29 cellular contexts compared by ENCODE assay signal in genomic region chr11:89457190-89457589, GRCh38. TPM values are rescaled to one million over a fixed set of nuclear protein-coding genes. Genes with fewer than 3 reads are reported as not detected.
"Had no signal": no experiment of that assay in that cellular context is flagged by ENCODE, and none has a peak within 500 bp of the region (broad histone marks: within the 10 kb centered on the region; RNA-seq: fewer than 3 reads in every experiment).

No MANE protein-coding gene starts in this region.

- H3K27me3 ChIP-seq: SJSA1 had no signal

- H3K27me3 Mint-ChIP-seq: activated CD4-positive, alpha-beta T cell treated with anti-CD3 and anti-CD28 coated beads, Interleukin-2, amount 10 ng/mL, durations not matched to agents 24 days and 14 days; activated CD8-positive, alpha-beta T cell treated with anti-CD3 and anti-CD28 coated beads for 36 hours; activated naive CD4-positive, alpha-beta T cell treated with anti-CD3 and anti-CD28 coated beads, Interleukin-2, amount 50 U/mL, for 24 hours; activated naive CD8-positive, alpha-beta T cell treated with anti-CD3 and anti-CD28 coated beads, Interleukin-2, amount 10 ng/mL, durations not matched to agents 7 days and 5 days; activated T-helper 17 cell treated with anti-CD3 and anti-CD28 coated beads, Interleukin-2, amount 50 U/mL, for 72 hours had no signal

- ATAC-seq: activated CD8-positive, alpha-beta T cell treated with anti-CD3 and anti-CD28 coated beads for 36 hours; activated T-cell treated with anti-CD3 and anti-CD28 coated beads, Interleukin-2, amount 50 U/mL, for 72 hours; activated T-helper 17 cell treated with anti-CD3 and anti-CD28 coated beads, Interleukin-2, amount 50 U/mL, for 72 hours; K562; Panc1 had no signal

- H3K9ac ChIP-seq: SK-N-SH had no signal

- H3K4me1 Mint-ChIP-seq: activated CD4-positive, alpha-beta T cell treated with anti-CD3 and anti-CD28 coated beads, Interleukin-2, amount 10 ng/mL, durations not matched to agents 24 days and 14 days; activated naive CD4-positive, alpha-beta T cell treated with anti-CD3 and anti-CD28 coated beads, Interleukin-2, amount 50 U/mL, for 24 hours; activated naive CD8-positive, alpha-beta T cell treated with anti-CD3 and anti-CD28 coated beads, Interleukin-2, amount 10 ng/mL, durations not matched to agents 7 days and 5 days; activated T-helper 17 cell treated with anti-CD3 and anti-CD28 coated beads, Interleukin-2, amount 50 U/mL, for 72 hours; brain had no signal

- H3K4me1 ChIP-seq: SJSA1 had no signal

- H3K4me3 Mint-ChIP-seq: activated CD4-positive, alpha-beta T cell treated with anti-CD3 and anti-CD28 coated beads, Interleukin-2, amount 10 ng/mL, durations not matched to agents 24 days and 14 days; activated CD8-positive, alpha-beta T cell treated with anti-CD3 and anti-CD28 coated beads for 36 hours; activated naive CD4-positive, alpha-beta T cell treated with anti-CD3 and anti-CD28 coated beads, Interleukin-2, amount 50 U/mL, for 24 hours; activated naive CD8-positive, alpha-beta T cell treated with anti-CD3 and anti-CD28 coated beads, Interleukin-2, amount 10 ng/mL, durations not matched to agents 7 days and 5 days; activated T-cell treated with anti-CD3 and anti-CD28 coated beads, Interleukin-2, amount 50 U/mL, for 72 hours; activated T-helper 17 cell treated with anti-CD3 and anti-CD28 coated beads, Interleukin-2, amount 50 U/mL, for 72 hours; brain; T-helper 1 cell treated with Interleukin-12 subunit alpha and Interleukin-12 subunit beta and Interleukin-4 antibody, amounts not matched to agents 30 μg/mL and 1 μg/mL, for 36 hours; T-helper 2 cell treated with Interferon-gamma antibody and Interleukin-4, amounts not matched to agents 5 μg/mL and 100 μg/mL, for 36 hours had no signal

- H3K4me2 ChIP-seq: SK-N-SH had no signal

- H3K36me3 ChIP-seq: SJSA1 had no signal

- H3K9me3 ChIP-seq: SJSA1, SK-N-SH had no signal

- H3K9me3 Mint-ChIP-seq: T-helper 1 cell treated with Interleukin-12 subunit alpha and Interleukin-12 subunit beta and Interleukin-4 antibody, amounts not matched to agents 30 μg/mL and 1 μg/mL, for 36 hours had no signal

- H3K4me3 ChIP-seq: K562, SJSA1 had no signal

- H3K27ac Mint-ChIP-seq: activated CD4-positive, alpha-beta T cell treated with anti-CD3 and anti-CD28 coated beads, Interleukin-2, amount 10 ng/mL, durations not matched to agents 24 days and 14 days; activated CD8-positive, alpha-beta T cell treated with anti-CD3 and anti-CD28 coated beads for 36 hours; activated naive CD4-positive, alpha-beta T cell treated with anti-CD3 and anti-CD28 coated beads, Interleukin-2, amount 50 U/mL, for 24 hours; activated naive CD8-positive, alpha-beta T cell treated with anti-CD3 and anti-CD28 coated beads, Interleukin-2, amount 10 ng/mL, durations not matched to agents 7 days and 5 days; activated T-cell treated with anti-CD3 and anti-CD28 coated beads, Interleukin-2, amount 50 U/mL, for 72 hours; activated T-helper 17 cell treated with anti-CD3 and anti-CD28 coated beads, Interleukin-2, amount 50 U/mL, for 72 hours; brain; T-helper 1 cell treated with Interleukin-12 subunit alpha and Interleukin-12 subunit beta and Interleukin-4 antibody, amounts not matched to agents 30 μg/mL and 1 μg/mL, for 36 hours; T-helper 2 cell treated with Interferon-gamma antibody and Interleukin-4, amounts not matched to agents 5 μg/mL and 100 μg/mL, for 36 hours had no signal

- H3K27ac ChIP-seq: SJSA1 had no signal

- H3K36me3 Mint-ChIP-seq: activated naive CD4-positive, alpha-beta T cell treated with anti-CD3 and anti-CD28 coated beads, Interleukin-2, amount 50 U/mL, for 24 hours; activated naive CD8-positive, alpha-beta T cell treated with anti-CD3 and anti-CD28 coated beads, Interleukin-2, amount 10 ng/mL, durations not matched to agents 7 days and 5 days had no signal

- DNase-seq: activated CD4-positive, alpha-beta T cell treated with anti-CD3 and anti-CD28 coated beads, Interleukin-2, amount 10 ng/mL, durations not matched to agents 24 days and 14 days; activated CD4-positive, alpha-beta T cell treated with anti-CD3 and anti-CD28 coated beads, Interleukin-2, amount 50 U/mL, for 4 hours; activated CD8-positive, alpha-beta T cell treated with anti-CD3 and anti-CD28 coated beads for 36 hours; activated effector memory CD4-positive, alpha-beta T cell treated with anti-CD3 and anti-CD28 coated beads, Interleukin-2, amount 50 U/mL, for 16 hours; activated naive CD4-positive, alpha-beta T cell treated with Interleukin-2 at 50 U/mL for 16 hours; activated naive CD8-positive, alpha-beta T cell treated with anti-CD3 and anti-CD28 coated beads, Interleukin-2, amount 10 ng/mL, durations not matched to agents 7 days and 5 days; activated T-cell treated with anti-CD3 and anti-CD28 coated beads, Interleukin-2, amount 50 U/mL, for 1 hour; activated T-cell treated with anti-CD3 and anti-CD28 coated beads, Interleukin-2, amount 50 U/mL, for 72 hours; amygdala; NCI-H1092 treated with DMSO at 0.1 percent for 48 hours; NCI-H1417; NCI-H187 treated with DMSO at 0.1 percent for 48 hours; NCI-H2081; NCI-H226; NCI-H446 treated with DMSO at 0.1 percent for 48 hours; NCI-H524; NCI-H69; SHP77 treated with DMSO at 0.1 percent for 48 hours; SK-N-SH had no signal

RNA-seq across cellular contexts. Expression of gene NOX4, which starts 34.0 kb away (rescaled TPM):
- total RNA-seq: activated CD4-positive, alpha-beta T cell treated with anti-CD3 and anti-CD28 coated beads, Interleukin-2, amount 10 ng/mL, durations not matched to agents 24 days and 14 days; activated CD8-positive, alpha-beta memory T cell treated with anti-CD3 and anti-CD28 coated beads for 36 hours; activated CD8-positive, alpha-beta T cell treated with anti-CD3 and anti-CD28 coated beads for 36 hours; activated naive CD8-positive, alpha-beta T cell treated with anti-CD3 and anti-CD28 coated beads, Interleukin-2, amount 10 ng/mL, durations not matched to agents 7 days and 5 days; activated T-cell treated with anti-CD3 and anti-CD28 coated beads, Interleukin-2, amount 50 U/mL, for 72 hours; activated T-helper 17 cell treated with anti-CD3 and anti-CD28 coated beads, Interleukin-2, amount 50 U/mL, for 72 hours; K562; M059J had no signal
- polyA plus RNA-seq: K562 had no signal
